Comparison of ENCODE assay signal across 9 cellular contexts in genomic region chrX:79081895-79082512, GRCh38.
DNase-seq lines count a peak whose midpoint lies in the region; ATAC-seq and TF ChIP-seq lines count a peak whose summit lies in the region.
"Had no signal": no experiment of that assay in that cellular context is flagged by ENCODE, and none has a peak within 500 bp of the region (broad histone marks: within the 10 kb centered on the region; RNA-seq: fewer than 3 reads in every experiment).

No MANE protein-coding gene starts in this region.

- ATAC-seq in HG03378 (IDR thresholded peaks at IDR 0.05; ENCODE audit: unreplicated experiment) (peak; percentile 81), SK-N-SH treated with all-trans-retinoic acid at 6 μM for 48 hours (peak; percentile 51; the same call in 2 of the 3 replicates), memory B cell (ENCODE audit: low read depth) (peak; percentile 63), HG02588 (IDR thresholded peaks at IDR 0.05; ENCODE audit: unreplicated experiment) (no peak)

- H3K4me3 Mint-ChIP-seq in memory B cell = peak overlapping the region; percentile 60

- H3K4me3 ChIP-seq in coronary artery = no peak overlapping the region

- in situ Hi-C loops in ACHN (cut with HindIII; ENCODE audit: low pct_ligation_motif_present, low pct_unique_long_range_greater_than_20kb, low sequenced_read_pairs) = no loop called here

- DNase-seq in ACHN = peak; percentile 24
- peak; percentile 2 for DNase-seq in GM10266 (ENCODE audit: extremely low spot score)
- DNase-seq in coronary artery (ENCODE audit: low spot score) = no peak
- peak; percentile 20 to 22 for DNase-seq in memory B cell (ENCODE audit: low spot score in 2 of 2)
- DNase-seq in activated effector memory CD4-positive, alpha-beta T cell treated with Interleukin-2 at 50 U/mL for 16 hours = no peak
- DNase-seq: left cardiac atrium had no signal

- H3K4me1 Mint-ChIP-seq in memory B cell = peaks cover 4% of the 10 kb centered on the region

- no peaks in the 10 kb centered on the region for H3K9me3 Mint-ChIP-seq in memory B cell

- H3K36me3 Mint-ChIP-seq in memory B cell = no peaks in the 10 kb centered on the region

- H3K27ac ChIP-seq in coronary artery = no peak overlapping the region

- no peaks in the 10 kb centered on the region for H3K27me3 Mint-ChIP-seq in memory B cell

- H3K27ac Mint-ChIP-seq in memory B cell = peak overlapping the region; percentile 91

- peak; percentile 37 for TF ChIP-seq CTCF in GM10266 (IDR thresholded peaks at IDR 0.05; ENCODE audit: control insufficient read depth, insufficient read depth, low read depth, missing control alignments)
- peak; percentile 16 for TF ChIP-seq CTCF in coronary artery (IDR thresholded peaks at IDR 0.05)

TF ChIP-seq in SK-N-SH treated with all-trans-retinoic acid at 6 μM for 48 hours, 23 proteins besides CTCF, POLR2A, EP300 and RAD21:
- TF ChIP-seq PPARA (CRISPR knock-in tag; IDR thresholded peaks at IDR 0.05; ENCODE audit: borderline replicate concordance) = no peak
- no peak for TF ChIP-seq ESRRG (CRISPR knock-in tag; IDR thresholded peaks at IDR 0.05)
- no peak for TF ChIP-seq ISL1 (CRISPR knock-in tag; IDR thresholded peaks at IDR 0.05)
- no peak for TF ChIP-seq OSR1 (CRISPR knock-in tag; IDR thresholded peaks at IDR 0.05)
- TF ChIP-seq ZNF70 (CRISPR knock-in tag; IDR thresholded peaks at IDR 0.05) = no peak
- no peak for TF ChIP-seq CSDC2 (CRISPR knock-in tag; IDR thresholded peaks at IDR 0.05)
- TF ChIP-seq TSHZ2 (CRISPR knock-in tag; IDR thresholded peaks at IDR 0.05) = no peak
- TF ChIP-seq ZFP3 (CRISPR knock-in tag; IDR thresholded peaks at IDR 0.05) = no peak
- TF ChIP-seq RARB (CRISPR knock-in tag; IDR thresholded peaks at IDR 0.05) = no peak
- no peak for TF ChIP-seq ZFP30 (CRISPR knock-in tag; IDR thresholded peaks at IDR 0.05)
- TF ChIP-seq ARNTL (CRISPR knock-in tag; IDR thresholded peaks at IDR 0.05; ENCODE audit: borderline replicate concordance, low read depth) = no peak

Comparison
In these comparisons a context has a peak if more than half of its experiments do, and no peak if none do; other contexts are left out.
1. DNase-seq: peak in ACHN (single experiment), GM10266 (single experiment) and memory B cell (2 of 2); none in coronary artery (single experiment) and activated effector memory CD4-positive, alpha-beta T cell treated with Interleukin-2 at 50 U/mL for 16 hours (single experiment).